17 cellular contexts compared by ENCODE assay signal in genomic region chr10:103925591-103925990, GRCh38. TPM values are rescaled to one million over a fixed set of nuclear protein-coding genes. Genes with fewer than 3 reads are reported as not detected.
DNase-seq lines count a peak whose midpoint lies in the region; ATAC-seq, FAIRE-seq and TF ChIP-seq lines count a peak whose summit lies in the region.
"Had no signal": no experiment of that assay in that cellular context is flagged by ENCODE, and none has a peak within 500 bp of the region (broad histone marks: within the 10 kb centered on the region; RNA-seq: fewer than 3 reads in every experiment).

No MANE protein-coding gene starts in this region.

- H3K4me3 Mint-ChIP-seq in type B pancreatic cell = peak overlapping the region; percentile 60
- H3K4me3 Mint-ChIP-seq in stimulated activated memory B cell treated with anti-CD40 and anti-IgM and Interleukin-4, amounts not matched to agents 10 μg/mL and 1 μg/mL and 100 μg/mL, for 72 hours = no peak overlapping the region
- H3K4me3 Mint-ChIP-seq: CD4-positive, alpha-beta memory T cell; HFFc6 had no signal

- TF ChIP-seq POLR2A in endothelial cell of umbilical vein (IDR thresholded peaks at IDR 0.05; ENCODE audit: low read depth, low read length) = no peak

- no peak overlapping the region for H3K9ac ChIP-seq in endothelial cell of umbilical vein (replicated peaks; ENCODE audit: extremely low read depth, insufficient read depth, low read length)

- H4K20me1 ChIP-seq in endothelial cell of umbilical vein (replicated peaks; ENCODE audit: control insufficient read depth, extremely low read depth, insufficient read depth, low read length) = no peaks in the 10 kb centered on the region

- ATAC-seq in GM18868 (IDR thresholded peaks at IDR 0.05; ENCODE audit: unreplicated experiment) (no peak), GM18909 (IDR thresholded peaks at IDR 0.05; ENCODE audit: poor library complexity, unreplicated experiment) (no peak)
- no peak for ATAC-seq in stimulated activated memory B cell treated with anti-CD40 and anti-IgM and Interleukin-4, amounts not matched to agents 10 μg/mL and 1 μg/mL and 100 μg/mL, for 72 hours
- ATAC-seq: GM12878 had no signal

- H3K9me3 ChIP-seq in endothelial cell of umbilical vein (replicated peaks; ENCODE audit: control insufficient read depth, insufficient read depth, low read length) = no peaks in the 10 kb centered on the region
- H3K9me3 ChIP-seq: HAP-1 had no signal

- H3K4me3 ChIP-seq in endothelial cell of umbilical vein (replicated peaks in 1 of 3; ENCODE audit: insufficient read depth in 1 of 3, low read depth in 1 of 3, low read length in 3 of 3) = no peak overlapping the region
- H3K4me3 ChIP-seq: GM12878, HAP-1 had no signal

- CTCF ChIA-PET in endothelial cell of umbilical vein (lab: Charles Lee) = no interaction called here

- peaks cover 32% of the 10 kb centered on the region for H3K4me1 Mint-ChIP-seq in type B pancreatic cell (ENCODE audit: unreplicated experiment)
- no peaks in the 10 kb centered on the region for H3K4me1 Mint-ChIP-seq in stimulated activated memory B cell treated with anti-CD40 and anti-IgM and Interleukin-4, amounts not matched to agents 10 μg/mL and 1 μg/mL and 100 μg/mL, for 72 hours
- H3K4me1 Mint-ChIP-seq: CD4-positive, alpha-beta memory T cell had no signal

- no peak for TF ChIP-seq CTCF in endothelial cell of umbilical vein (IDR thresholded peaks at IDR 0.05; ENCODE audit: extremely low read depth in 1 of 2, insufficient read depth in 1 of 2, low read depth in 1 of 2, low read length in 2 of 2)
- TF ChIP-seq CTCF in type B pancreatic cell (conservative IDR thresholded peaks at IDR 0.05) = no peak

- dilution Hi-C loops in endothelial cell of umbilical vein (cut with MboI; ENCODE audit: extremely low pct_ligation_motif_present, low sequenced_read_pairs) = no loop called here

- no peak overlapping the region for H3K4me2 ChIP-seq in endothelial cell of umbilical vein (ENCODE audit: insufficient read depth, low read length)

- H3K27me3 ChIP-seq in endothelial cell of umbilical vein (ENCODE audit: control insufficient read depth in 2 of 2, insufficient read depth in 2 of 2, low read length in 2 of 2) = no peaks in the 10 kb centered on the region

- H3K9me3 Mint-ChIP-seq in type B pancreatic cell = no peaks in the 10 kb centered on the region
- no peaks in the 10 kb centered on the region for H3K9me3 Mint-ChIP-seq in stimulated activated memory B cell treated with anti-CD40 and anti-IgM and Interleukin-4, amounts not matched to agents 10 μg/mL and 1 μg/mL and 100 μg/mL, for 72 hours
- H3K9me3 Mint-ChIP-seq: CD4-positive, alpha-beta memory T cell; HFFc6 had no signal

- intact Hi-C loops in endothelial cell of umbilical vein (cut with micrococcal nuclease) = no loop called here

- H3K27ac Mint-ChIP-seq in type B pancreatic cell = peak overlapping the region; percentile 83
- no peak overlapping the region for H3K27ac Mint-ChIP-seq in stimulated activated memory B cell treated with anti-CD40 and anti-IgM and Interleukin-4, amounts not matched to agents 10 μg/mL and 1 μg/mL and 100 μg/mL, for 72 hours
- H3K27ac Mint-ChIP-seq: CD4-positive, alpha-beta memory T cell; HFFc6 had no signal

- no peak overlapping the region for H2AFZ ChIP-seq in endothelial cell of umbilical vein (ENCODE audit: low read depth, low read length)

- no peaks in the 10 kb centered on the region for H3K36me3 ChIP-seq in endothelial cell of umbilical vein (ENCODE audit: control insufficient read depth in 2 of 2, extremely low read depth in 1 of 2, insufficient read depth in 2 of 2, low read length in 2 of 2)
- H3K36me3 ChIP-seq: HAP-1 had no signal

- no peaks in the 10 kb centered on the region for H3K36me3 Mint-ChIP-seq in type B pancreatic cell
- no peaks in the 10 kb centered on the region for H3K36me3 Mint-ChIP-seq in stimulated activated memory B cell treated with anti-CD40 and anti-IgM and Interleukin-4, amounts not matched to agents 10 μg/mL and 1 μg/mL and 100 μg/mL, for 72 hours
- H3K36me3 Mint-ChIP-seq: CD4-positive, alpha-beta memory T cell had no signal

- H3K4me1 ChIP-seq in endothelial cell of umbilical vein (ENCODE audit: control insufficient read depth, extremely low read depth, insufficient read depth, low read length) = no peaks in the 10 kb centered on the region

- POLR2A ChIA-PET in endothelial cell of umbilical vein (lab: Charles Lee) = interaction anchor here (0.7 kb wide), 1 partner anchor 124 kb away, joined by 4 read pairs; no protein-coding TSS in a partner anchor

- FAIRE-seq in endothelial cell of umbilical vein (lab: Jason Lieb, UNC) = peak; percentile 47
- FAIRE-seq: GM12878, H54 had no signal

- no peaks in the 10 kb centered on the region for H3K79me2 ChIP-seq in endothelial cell of umbilical vein (ENCODE audit: control insufficient read depth, insufficient read depth, low read length)

- no peak overlapping the region for H3K27ac ChIP-seq in endothelial cell of umbilical vein (ENCODE audit: insufficient read depth, low read depth, low read length)

- H3K9me1 ChIP-seq in endothelial cell of umbilical vein (replicated peaks; ENCODE audit: control insufficient read depth, extremely low read depth, insufficient read depth, low read length) = no peaks in the 10 kb centered on the region

- no TSS peak for BruUV-seq in endothelial cell of umbilical vein (replicated peaks; lab: Mats Ljungman, UMichigan)

- DNase-seq in endothelial cell of umbilical vein (ENCODE audit: low read depth, low spot score) (no peak), islet precursor cell (peak; percentile 67), type B pancreatic cell (ENCODE audit: extremely low spot score, unreplicated experiment) (no peak)
- DNase-seq: C1 segment of cervical spinal cord; CD4-positive, alpha-beta memory T cell; COR-L47; DMS153; DND-41; GDM1; GOT3; HFFc6 had no signal

- H3K27me3 Mint-ChIP-seq in type B pancreatic cell = no peaks in the 10 kb centered on the region
- H3K27me3 Mint-ChIP-seq in stimulated activated memory B cell treated with anti-CD40 and anti-IgM and Interleukin-4, amounts not matched to agents 10 μg/mL and 1 μg/mL and 100 μg/mL, for 72 hours = no peaks in the 10 kb centered on the region
- H3K27me3 Mint-ChIP-seq: CD4-positive, alpha-beta memory T cell had no signal

TF ChIP-seq in endothelial cell of umbilical vein, 7 proteins besides CTCF, POLR2A, EP300 and RAD21:
- TF ChIP-seq EZH2 (IDR thresholded peaks at IDR 0.05; ENCODE audit: borderline replicate concordance, low read depth, low read length, severe bottlenecking) (no peak), GATA2 (IDR thresholded peaks at IDR 0.05; ENCODE audit: insufficient read depth, insufficient read length, low read depth, low read length) (no peak)

RNA-seq across cellular contexts. Expression of gene STN1, which starts 7.6 kb away (rescaled TPM):
- total RNA-seq in endothelial cell of umbilical vein (12.7 and 15.3 TPM in 2 replicates), type B pancreatic cell (ENCODE audit: low replicate concordance) (33.0 and 75.1 TPM in 2 replicates)
- 9.1 and 10.8 TPM in 2 replicates for polyA plus RNA-seq in endothelial cell of umbilical vein
- 15.1 and 15.3 TPM in 2 replicates for polyA plus RNA-seq in endothelial cell of umbilical vein (2011; cell fraction: cytosol; rRNA removed)
- 8.0 and 9.4 TPM in 2 replicates for polyA plus RNA-seq in endothelial cell of umbilical vein (2011; cell fraction: nucleus; rRNA removed)
- polyA plus RNA-seq in endothelial cell of umbilical vein (2012) = 16.8 and 19.5 TPM in 2 replicates
- 9.9 and 13.8 TPM in 2 replicates for polyA minus RNA-seq in endothelial cell of umbilical vein
- 3.2 TPM for polyA minus RNA-seq in endothelial cell of umbilical vein (2011; cell fraction: cytosol; rRNA and poly(A)+ RNA removed)
- 3.5 and 3.7 TPM in 2 replicates for polyA minus RNA-seq in endothelial cell of umbilical vein (2011; cell fraction: nucleus; rRNA and poly(A)+ RNA removed)

RNA-seq across cellular contexts. Expression of gene SLK, which starts 41.3 kb away (rescaled TPM):
- 31.8 and 36.0 TPM in 2 replicates for total RNA-seq in endothelial cell of umbilical vein
- polyA plus RNA-seq in endothelial cell of umbilical vein = 2.6 and 4.5 TPM in 2 replicates
- 8.0 and 8.8 TPM in 2 replicates for polyA plus RNA-seq in endothelial cell of umbilical vein (2011; cell fraction: cytosol; rRNA removed)
- polyA plus RNA-seq in endothelial cell of umbilical vein (2011; cell fraction: nucleus; rRNA removed) = 11.3 and 18.1 TPM in 2 replicates
- 30.6 and 41.5 TPM in 2 replicates for polyA plus RNA-seq in endothelial cell of umbilical vein (2012)
- polyA minus RNA-seq in endothelial cell of umbilical vein = 8.3 and 10.4 TPM in 2 replicates
- polyA minus RNA-seq in endothelial cell of umbilical vein (2011; cell fraction: cytosol; rRNA and poly(A)+ RNA removed) = 25.1 TPM
- polyA minus RNA-seq in endothelial cell of umbilical vein (2011; cell fraction: nucleus; rRNA and poly(A)+ RNA removed) = 12.6 and 14.6 TPM in 2 replicates
- 61.6 and 134 TPM in 2 replicates for total RNA-seq in type B pancreatic cell (ENCODE audit: low replicate concordance)
